1 cellular context compared by ENCODE assay signal in genomic region chr15:58285921-58286278, GRCh38.
TF ChIP-seq lines count a peak whose summit lies in the region.

No MANE protein-coding gene starts in this region.

TF ChIP-seq in HepG2, 621 proteins besides CTCF, POLR2A, EP300 and RAD21 (continued from another document and continues in another):
- TF ChIP-seq GMEB1 (CRISPR knock-in tag; IDR thresholded peaks at IDR 0.05; ENCODE audit: borderline replicate concordance): no peak
- no peak for TF ChIP-seq ZNF674 (CRISPR knock-in tag; IDR thresholded peaks at IDR 0.05; ENCODE audit: low read depth)
- TF ChIP-seq ZNF83 (CRISPR knock-in tag; IDR thresholded peaks at IDR 0.05; ENCODE audit: borderline replicate concordance): no peak
- no peak for TF ChIP-seq ZNF275 (CRISPR knock-in tag; IDR thresholded peaks at IDR 0.05; ENCODE audit: borderline replicate concordance)
- peak; percentile 82 for TF ChIP-seq BCL6 (CRISPR knock-in tag; IDR thresholded peaks at IDR 0.05)
- TF ChIP-seq ZNF484 (CRISPR knock-in tag; IDR thresholded peaks at IDR 0.05; ENCODE audit: borderline replicate concordance, low read depth): no peak
- no peak for TF ChIP-seq ZNF724P (CRISPR knock-in tag; IDR thresholded peaks at IDR 0.05; ENCODE audit: borderline replicate concordance)
- no peak for TF ChIP-seq SNAPC2 (CRISPR knock-in tag; IDR thresholded peaks at IDR 0.05)
- TF ChIP-seq SMAD3 (CRISPR knock-in tag; IDR thresholded peaks at IDR 0.05): peak; percentile 47; the same call in 1 of the 2 replicates
- peak; percentile 61 for TF ChIP-seq RARA (CRISPR knock-in tag; IDR thresholded peaks at IDR 0.05)
- peak; percentile 62; the same call in 1 of the 2 replicates for TF ChIP-seq RXRB (CRISPR knock-in tag; IDR thresholded peaks at IDR 0.05; ENCODE audit: borderline replicate concordance)
- no peak for TF ChIP-seq ZNF276 (CRISPR knock-in tag; IDR thresholded peaks at IDR 0.05; ENCODE audit: low read depth)
- TF ChIP-seq SNAI1 (CRISPR knock-in tag; IDR thresholded peaks at IDR 0.05; ENCODE audit: borderline replicate concordance): no peak
- no peak for TF ChIP-seq ZBTB38 (CRISPR knock-in tag; IDR thresholded peaks at IDR 0.05)
- peak; percentile 91 for TF ChIP-seq NR2F6 (IDR thresholded peaks at IDR 0.05)
- peak; percentile 86 for TF ChIP-seq NR2F6 (CRISPR knock-in tag; IDR thresholded peaks at IDR 0.05)
- no peak for TF ChIP-seq GPBP1L1 (CRISPR knock-in tag; IDR thresholded peaks at IDR 0.05)
- TF ChIP-seq JARID2 (CRISPR knock-in tag; IDR thresholded peaks at IDR 0.05; ENCODE audit: insufficient replicate concordance): no peak
- no peak for TF ChIP-seq HDAC1 (CRISPR knock-in tag; IDR thresholded peaks at IDR 0.05)
- TF ChIP-seq MLX (CRISPR knock-in tag; IDR thresholded peaks at IDR 0.05): no peak
- TF ChIP-seq ELF3 (CRISPR knock-in tag; IDR thresholded peaks at IDR 0.05): peak; percentile 51
- no peak for TF ChIP-seq ZBTB25 (CRISPR knock-in tag; IDR thresholded peaks at IDR 0.05)
- peak; percentile 51; the same call in 1 of the 2 replicates for TF ChIP-seq PAXIP1 (CRISPR knock-in tag; conservative IDR thresholded peaks at IDR 0.05)
- no peak for TF ChIP-seq GTF2F1 (IDR thresholded peaks at IDR 0.05; ENCODE audit: low read length)
- TF ChIP-seq JDP2 (CRISPR knock-in tag; IDR thresholded peaks at IDR 0.05; ENCODE audit: borderline replicate concordance): no peak
- no peak for TF ChIP-seq ARID2 (CRISPR knock-in tag; IDR thresholded peaks at IDR 0.05; ENCODE audit: borderline replicate concordance)
- peak; percentile 75 for TF ChIP-seq CEBPG (CRISPR knock-in tag; IDR thresholded peaks at IDR 0.05)
- no peak for TF ChIP-seq RBM39 (IDR thresholded peaks at IDR 0.05; ENCODE audit: low read depth, low read length, poor library complexity, severe bottlenecking)
- TF ChIP-seq SKI (IDR thresholded peaks at IDR 0.05; ENCODE audit: partially characterized antibody): no peak
- peak; percentile 73 for TF ChIP-seq GATAD2A (CRISPR knock-in tag; IDR thresholded peaks at IDR 0.05)
- TF ChIP-seq NR2F1 (CRISPR knock-in tag; IDR thresholded peaks at IDR 0.05): peak; percentile 70 to 88
- no peak for TF ChIP-seq HNRNPH1 (optimal IDR thresholded peaks at IDR 0.05; ENCODE audit: low read depth, low read length)
- no peak for TF ChIP-seq SRSF4 (IDR thresholded peaks at IDR 0.05; ENCODE audit: low read depth, low read length, poor library complexity, severe bottlenecking)
- peak; percentile 60 for TF ChIP-seq KDM6A (CRISPR knock-in tag; IDR thresholded peaks at IDR 0.05; ENCODE audit: low read depth)
- TF ChIP-seq SIN3B (IDR thresholded peaks at IDR 0.05; ENCODE audit: low read length): no peak
- 0 out of 2 replicates have a peak, but pooled peaks have one; percentile 46 for TF ChIP-seq TCF7L2 (IDR thresholded peaks at IDR 0.05; ENCODE audit: low read depth, low read length)
- no peak for TF ChIP-seq HNF1B (CRISPR knock-in tag; IDR thresholded peaks at IDR 0.05)
- TF ChIP-seq ZNF780A (CRISPR knock-in tag; IDR thresholded peaks at IDR 0.05): no peak
- TF ChIP-seq ARID5B (CRISPR knock-in tag; IDR thresholded peaks at IDR 0.05): peak; percentile 88
- TF ChIP-seq ZNF446 (CRISPR knock-in tag; IDR thresholded peaks at IDR 0.05): no peak
- no peak for TF ChIP-seq CENPBD1 (CRISPR knock-in tag; IDR thresholded peaks at IDR 0.05; ENCODE audit: borderline replicate concordance, low read depth)
- peak; percentile 66; the same call in 1 of the 2 replicates for TF ChIP-seq SOX5 (CRISPR knock-in tag; IDR thresholded peaks at IDR 0.05; ENCODE audit: borderline replicate concordance)
